8 cellular contexts compared by ENCODE assay signal in the genomic region with DNA sequence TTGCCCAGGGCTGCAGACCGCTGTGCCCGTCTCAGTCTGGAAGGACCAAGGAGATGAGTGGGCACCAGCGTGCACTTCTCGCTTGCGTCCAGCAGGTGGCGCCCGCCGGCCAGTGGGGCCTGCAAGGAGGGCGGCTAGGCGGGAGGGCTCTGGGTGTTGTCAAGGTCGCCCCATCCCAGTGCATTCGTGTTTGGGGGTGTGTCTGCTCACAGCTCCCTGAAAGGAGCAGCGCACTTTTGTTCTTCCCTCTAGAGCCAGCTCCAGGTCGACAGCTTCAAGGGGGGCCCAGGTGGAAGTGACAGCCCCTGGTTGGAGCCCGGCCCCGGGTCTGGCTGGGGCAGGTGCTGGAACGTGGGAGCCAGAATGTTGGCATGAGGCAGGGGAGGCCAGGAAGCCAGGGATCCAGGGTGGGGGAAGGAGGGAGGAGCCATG. TPM values are rescaled to one million over a fixed set of nuclear protein-coding genes. Genes with fewer than 3 reads are reported as not detected.
DNase-seq lines count a peak whose midpoint lies in the region; ATAC-seq and TF ChIP-seq lines count a peak whose summit lies in the region.

No MANE protein-coding gene starts in this region.

- H3K4me1 Mint-ChIP-seq in activated naive CD8-positive, alpha-beta T cell treated with anti-CD3 and anti-CD28 coated beads, Interleukin-2, amount 10 ng/mL, durations not matched to agents 7 days and 5 days, result peaks cover 1% of the 10 kb centered on the region

- H3K27ac Mint-ChIP-seq in activated naive CD8-positive, alpha-beta T cell treated with anti-CD3 and anti-CD28 coated beads, Interleukin-2, amount 10 ng/mL, durations not matched to agents 7 days and 5 days, result no peak overlapping the region

- H3K4me3 ChIP-seq in NB4 (ENCODE audit: low read depth, low read length) (no peak overlapping the region), left ventricle myocardium inferior (no peak overlapping the region), retinal pigment epithelial cell (ENCODE audit: low read length) (no peak overlapping the region)

- DNase-seq in GM03348 (ENCODE audit: low spot score) (peak; percentile 93), NB4 (ENCODE audit: low read depth) (peak; percentile 78), T follicular helper cell (ENCODE audit: low read depth) (peak; percentile 49), left ventricle myocardium inferior (peak; percentile 65), retinal pigment epithelial cell (ENCODE audit: low read depth) (no peak)
- peak; percentile 85 for DNase-seq in activated naive CD8-positive, alpha-beta T cell treated with anti-CD3 and anti-CD28 coated beads, Interleukin-2, amount 10 ng/mL, durations not matched to agents 7 days and 5 days

- no peaks in the 10 kb centered on the region for H3K9me3 ChIP-seq in left ventricle myocardium inferior (replicated peaks)

- H3K27me3 Mint-ChIP-seq in activated naive CD8-positive, alpha-beta T cell treated with anti-CD3 and anti-CD28 coated beads, Interleukin-2, amount 10 ng/mL, durations not matched to agents 7 days and 5 days, result peaks cover 18% of the 10 kb centered on the region

- POLR2A ChIA-PET in activated naive CD8-positive, alpha-beta T cell treated with anti-CD3 and anti-CD28 coated beads, Interleukin-2, amount 10 ng/mL, durations not matched to agents 7 days and 5 days (lab: Charles Lee), result no interaction called here

- no peak for TF ChIP-seq POLR2A in NB4 (IDR thresholded peaks at IDR 0.05; ENCODE audit: extremely low read depth, insufficient read length)

- peaks cover 46% of the 10 kb centered on the region for H3K27me3 ChIP-seq in left ventricle myocardium inferior (ENCODE audit: low read depth)

- peak; percentile 64 for ATAC-seq in activated naive CD8-positive, alpha-beta T cell treated with anti-CD3 and anti-CD28 coated beads, Interleukin-2, amount 10 ng/mL, durations not matched to agents 7 days and 5 days (ENCODE audit: low read depth)
- ATAC-seq in GM19463 (IDR thresholded peaks at IDR 0.05; ENCODE audit: unreplicated experiment), result no peak
- ATAC-seq in HG03097 (IDR thresholded peaks at IDR 0.05; ENCODE audit: low FRiP score, unreplicated experiment), result no peak

- intact Hi-C loops in left ventricle myocardium inferior (cut with micrococcal nuclease), result no loop called here

- H3K9me3 Mint-ChIP-seq in activated naive CD8-positive, alpha-beta T cell treated with anti-CD3 and anti-CD28 coated beads, Interleukin-2, amount 10 ng/mL, durations not matched to agents 7 days and 5 days, result no peaks in the 10 kb centered on the region

- no peaks in the 10 kb centered on the region for H3K4me1 ChIP-seq in left ventricle myocardium inferior

- H3K36me3 ChIP-seq in left ventricle myocardium inferior, result no peaks in the 10 kb centered on the region

- peak; percentile 80 for TF ChIP-seq CTCF in NB4 (IDR thresholded peaks at IDR 0.05; ENCODE audit: low read depth, low read length)
- peak; percentile 99 for TF ChIP-seq CTCF in left ventricle myocardium inferior (IDR thresholded peaks at IDR 0.05; ENCODE audit: borderline replicate concordance)
- TF ChIP-seq CTCF in retinal pigment epithelial cell (conservative IDR thresholded peaks at IDR 0.05; ENCODE audit: low read depth, low read length), result peak; percentile 95

- H3K4me3 Mint-ChIP-seq in activated naive CD8-positive, alpha-beta T cell treated with anti-CD3 and anti-CD28 coated beads, Interleukin-2, amount 10 ng/mL, durations not matched to agents 7 days and 5 days, result no peak overlapping the region

- no peaks in the 10 kb centered on the region for H3K36me3 Mint-ChIP-seq in activated naive CD8-positive, alpha-beta T cell treated with anti-CD3 and anti-CD28 coated beads, Interleukin-2, amount 10 ng/mL, durations not matched to agents 7 days and 5 days

- no peak overlapping the region for H3K27ac ChIP-seq in left ventricle myocardium inferior (replicated peaks)

RNA-seq across cellular contexts. Expression of gene MPPED1, which starts 23.4 kb away (rescaled TPM):
- total RNA-seq in activated naive CD8-positive, alpha-beta T cell treated with anti-CD3 and anti-CD28 coated beads, Interleukin-2, amount 10 ng/mL, durations not matched to agents 7 days and 5 days, result not detected
- not detected for total RNA-seq in left ventricle myocardium inferior

RNA-seq across cellular contexts. Expression of gene SCUBE1, which starts 45.3 kb away (rescaled TPM):
- total RNA-seq in activated naive CD8-positive, alpha-beta T cell treated with anti-CD3 and anti-CD28 coated beads, Interleukin-2, amount 10 ng/mL, durations not matched to agents 7 days and 5 days, result under 1 TPM; 0.03 to 0.20 TPM
- total RNA-seq in left ventricle myocardium inferior, result 0.14 TPM
